7 cellular contexts compared by ENCODE assay signal in genomic region chr1:244834596-244835275, GRCh38. TPM values are rescaled to one million over a fixed set of nuclear protein-coding genes. Genes with fewer than 3 reads are reported as not detected.
DNase-seq lines count a peak whose midpoint lies in the region; ATAC-seq, FAIRE-seq and TF ChIP-seq lines count a peak whose summit lies in the region.

No MANE protein-coding gene starts in this region.

- peak overlapping the region; percentile 98 for H3K27ac ChIP-seq in astrocyte (ENCODE audit: low read depth, low read length)
- H3K27ac ChIP-seq in iPS DF 6.9 (ENCODE audit: low read length) = peak overlapping the region; percentile 50

- H3K36me3 Mint-ChIP-seq in T-helper 17 cell (ENCODE audit: low read depth) = peaks cover 2% of the 10 kb centered on the region
- H3K36me3 Mint-ChIP-seq in astrocyte (ENCODE audit: low read depth, unreplicated experiment) = peaks cover 8% of the 10 kb centered on the region

- FAIRE-seq in astrocyte (lab: Jason Lieb, UNC) = no peak

- H3K4me1 ChIP-seq in astrocyte (ENCODE audit: insufficient read depth, low read length) (peaks cover 13% of the 10 kb centered on the region), iPS DF 6.9 (ENCODE audit: control insufficient read depth, insufficient read depth, low read length) (no peaks in the 10 kb centered on the region), skeletal muscle satellite cell (ENCODE audit: control insufficient read depth, insufficient read depth, low read length) (peaks cover 43% of the 10 kb centered on the region)

- H3K4me1 Mint-ChIP-seq in T-helper 17 cell (peaks cover 38% of the 10 kb centered on the region), astrocyte (ENCODE audit: low read depth, unreplicated experiment) (peaks cover 25% of the 10 kb centered on the region)

- H3K4me3 Mint-ChIP-seq in T-helper 17 cell (peak overlapping the region; percentile 96), astrocyte (ENCODE audit: unreplicated experiment) (peak overlapping the region; percentile 91)

- H2AFZ ChIP-seq in astrocyte (ENCODE audit: low read depth, low read length) = peak overlapping the region; percentile 82

- H3K9me3 ChIP-seq in T-helper 17 cell (ENCODE audit: control insufficient read depth, low read length, poor library complexity, severe bottlenecking) = no peaks in the 10 kb centered on the region
- no peaks in the 10 kb centered on the region for H3K9me3 ChIP-seq in astrocyte (ENCODE audit: insufficient read depth, low read depth, low read length)
- H3K9me3 ChIP-seq in iPS DF 6.9 (ENCODE audit: control insufficient read depth, insufficient read depth, low read length) = no peaks in the 10 kb centered on the region
- H3K9me3 ChIP-seq in skeletal muscle satellite cell (replicated peaks; ENCODE audit: low read length) = no peaks in the 10 kb centered on the region

- H3K27ac Mint-ChIP-seq in T-helper 17 cell = peak overlapping the region; percentile 98
- peak overlapping the region; percentile 99 for H3K27ac Mint-ChIP-seq in astrocyte (ENCODE audit: unreplicated experiment)

- H3K36me3 ChIP-seq in astrocyte (ENCODE audit: insufficient read depth, low read length) = peaks cover 2% of the 10 kb centered on the region
- no peaks in the 10 kb centered on the region for H3K36me3 ChIP-seq in iPS DF 6.9 (ENCODE audit: control insufficient read depth, insufficient read depth, low read length)
- peaks cover 16% of the 10 kb centered on the region for H3K36me3 ChIP-seq in skeletal muscle satellite cell (ENCODE audit: insufficient read depth, low read length)

- peaks cover 23% of the 10 kb centered on the region for H4K20me1 ChIP-seq in astrocyte (ENCODE audit: insufficient read depth, low read length)

- no CpG with 5 or more reads among the region's 49 CpGs for WGBS in iPS DF 6.9 (ENCODE audit: insufficient coverage, insufficient read length)

- H3K9ac ChIP-seq in astrocyte (ENCODE audit: low read length) (peak overlapping the region; percentile 94), skeletal muscle satellite cell (ENCODE audit: low read depth, low read length) (peak overlapping the region; percentile 97)

- no peaks in the 10 kb centered on the region for H3K27me3 Mint-ChIP-seq in T-helper 17 cell
- no peaks in the 10 kb centered on the region for H3K27me3 Mint-ChIP-seq in astrocyte (ENCODE audit: low read depth, unreplicated experiment)

- H3K79me2 ChIP-seq in astrocyte (ENCODE audit: insufficient read depth, low read length) = peaks cover 42% of the 10 kb centered on the region

- H3K9me3 Mint-ChIP-seq in astrocyte (ENCODE audit: unreplicated experiment) = no peaks in the 10 kb centered on the region

- ATAC-seq in GM18502 (IDR thresholded peaks at IDR 0.05; ENCODE audit: poor library complexity, unreplicated experiment) = peak; percentile 64
- peak; percentile 73 for ATAC-seq in HG02798 (IDR thresholded peaks at IDR 0.05; ENCODE audit: poor library complexity, unreplicated experiment)
- peak; percentile 76 for ATAC-seq in T-helper 17 cell

- TF ChIP-seq CTCF in astrocyte (IDR thresholded peaks at IDR 0.05; ENCODE audit: insufficient read depth, low read depth, low read length) = no peak

- DNase-seq in NCI-H146 (lab: John Stamatoyannopoulos, UW) (peak; percentile 99), T-helper 17 cell (peak; percentile 72 to 82 (median 74)), astrocyte (ENCODE audit: low read depth) (peak; percentile 86), iPS DF 6.9 (ENCODE audit: low read depth, low spot score) (no peak)

- H3K27me3 ChIP-seq in astrocyte (ENCODE audit: insufficient read depth, low read length) (no peaks in the 10 kb centered on the region), iPS DF 6.9 (ENCODE audit: control insufficient read depth, insufficient read depth, low read length) (no peaks in the 10 kb centered on the region), skeletal muscle satellite cell (ENCODE audit: control insufficient read depth, insufficient read depth, low read length) (no peaks in the 10 kb centered on the region)

- H3K4me3 ChIP-seq in astrocyte (ENCODE audit: insufficient read depth, low read depth, low read length) (peak overlapping the region; percentile 87), iPS DF 6.9 (ENCODE audit: low read length) (peak overlapping the region; percentile 53; the same call in 1 of the 2 replicates), skeletal muscle satellite cell (ENCODE audit: low read length) (peak overlapping the region; percentile 91)

- H3K4me2 ChIP-seq in astrocyte (ENCODE audit: low read length) (peak overlapping the region; percentile 89), skeletal muscle satellite cell (ENCODE audit: low read length) (peak overlapping the region; percentile 87)

RNA-seq across cellular contexts. Expression of gene COX20, which starts 0.7 kb away (rescaled TPM):
- total RNA-seq in T-helper 17 cell = 10 to 100 TPM; 24.4 to 24.8 TPM
- 48.0 and 51.0 TPM in 2 replicates for total RNA-seq in astrocyte
- total RNA-seq in skeletal muscle satellite cell (2012; rRNA removed) = 31.4 and 41.9 TPM in 2 replicates

RNA-seq across cellular contexts. Expression of gene HNRNPU, which starts 29.6 kb away (rescaled TPM):
- total RNA-seq in T-helper 17 cell = 100 to 1,000 TPM; 440 to 563 TPM
- 264 and 289 TPM in 2 replicates for total RNA-seq in astrocyte
- 217 and 250 TPM in 2 replicates for total RNA-seq in skeletal muscle satellite cell (2012; rRNA removed)
